In the genomic region with DNA sequence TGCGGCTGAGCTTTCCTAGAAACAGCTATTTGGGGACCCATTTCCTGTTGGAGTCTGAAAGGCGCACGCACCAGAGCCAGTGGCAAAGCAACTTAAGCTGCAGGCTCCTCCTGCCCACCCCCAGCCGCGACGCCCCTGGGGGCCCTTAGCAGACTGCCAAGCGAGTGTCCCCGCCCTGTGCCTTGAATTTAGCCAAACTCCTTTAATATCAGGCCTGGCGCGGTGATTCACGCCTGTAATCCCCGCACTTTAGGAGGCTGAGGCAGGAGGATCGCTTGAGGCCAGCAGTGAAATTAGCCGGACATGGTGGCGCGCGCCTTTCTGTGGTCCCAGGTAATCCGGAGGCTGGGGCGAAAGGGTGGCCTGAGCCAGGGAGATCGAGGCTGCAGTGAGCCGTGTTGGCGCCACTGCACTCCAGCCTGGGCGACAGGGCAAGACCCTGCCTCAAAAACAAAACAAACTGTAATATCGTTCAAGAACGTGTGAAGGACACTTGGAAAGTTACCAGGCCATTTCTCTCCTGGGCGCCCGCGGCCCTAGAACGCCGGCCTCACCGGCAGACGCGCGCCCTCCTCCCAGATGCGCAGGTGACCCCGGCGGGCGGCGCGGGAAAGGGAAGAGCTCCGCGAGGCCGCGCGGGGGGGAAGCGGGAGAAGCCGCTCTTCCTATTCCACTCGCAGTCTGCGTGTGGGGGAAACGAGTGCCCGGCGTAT, we compare ENCODE assay signal across 8 cellular contexts. TPM values are rescaled to one million over a fixed set of nuclear protein-coding genes. Genes with fewer than 3 reads are reported as not detected.
DNase-seq lines count a peak whose midpoint lies in the region; ATAC-seq and TF ChIP-seq lines count a peak whose summit lies in the region.

No MANE protein-coding gene starts in this region.

- H4K20me1 ChIP-seq in DND-41 (ENCODE audit: insufficient read depth, low read length): peaks cover 6% of the 10 kb centered on the region

- peak overlapping the region; percentile 85 for H3K4me3 Mint-ChIP-seq in activated naive CD8-positive, alpha-beta T cell treated with anti-CD3 and anti-CD28 coated beads, Interleukin-2, amount 10 ng/mL, durations not matched to agents 7 days and 5 days

- H3K9me3 ChIP-seq in DND-41 (ENCODE audit: insufficient read depth, low read length, severe bottlenecking) (no peaks in the 10 kb centered on the region), iPS-18c (ENCODE audit: control insufficient read depth, insufficient read depth, low read length) (no peaks in the 10 kb centered on the region)

- H3K4me3 ChIP-seq in DND-41 (ENCODE audit: low read depth in 1 of 2, low read length in 2 of 2): peak overlapping the region in 1 of 2 experiments; percentile 50; a peak in 2 of 4 replicates
- H3K4me3 ChIP-seq in HL-60 (replicated peaks; ENCODE audit: insufficient read depth, low read length): peak overlapping the region; percentile 57
- H3K4me3 ChIP-seq in iPS-18c (ENCODE audit: insufficient read depth, low read depth, low read length): peak overlapping the region; percentile 93

- no peak for TF ChIP-seq CTCF in DND-41 (IDR thresholded peaks at IDR 0.05; ENCODE audit: borderline replicate concordance, extremely low read depth, low read length, poor library complexity, severe bottlenecking)
- no peak for TF ChIP-seq CTCF in HL-60 (IDR thresholded peaks at IDR 0.05; ENCODE audit: insufficient read depth, low read length)

- H3K27ac ChIP-seq in DND-41 (ENCODE audit: low read length) (no peak overlapping the region), HL-60 (replicated peaks) (no peak overlapping the region)

- DNase-seq in DND-41 (peak; percentile 57), HL-60 (ENCODE audit: low read depth in 1 of 2, low spot score in 1 of 2) (no peak), NCI-H1436 treated with DMSO at 0.1 percent for 48 hours (lab: John Stamatoyannopoulos, UW) (no peak), DMS153 (lab: John Stamatoyannopoulos, UW) (no peak)
- DNase-seq in activated naive CD8-positive, alpha-beta T cell treated with anti-CD3 and anti-CD28 coated beads, Interleukin-2, amount 10 ng/mL, durations not matched to agents 7 days and 5 days: peak; percentile 61
- DNase-seq in stimulated activated CD8-positive, alpha-beta memory T cell treated with anti-CD3 and anti-CD28 coated beads, Interleukin-4, amount 100 ng/mL, for 48 hours: peak; percentile 36

- peaks cover 9% of the 10 kb centered on the region for H3K36me3 Mint-ChIP-seq in activated naive CD8-positive, alpha-beta T cell treated with anti-CD3 and anti-CD28 coated beads, Interleukin-2, amount 10 ng/mL, durations not matched to agents 7 days and 5 days

- H3K9ac ChIP-seq in DND-41 (ENCODE audit: low read depth, low read length): no peak overlapping the region

- H3K4me2 ChIP-seq in DND-41 (ENCODE audit: insufficient read depth, low read length): peak overlapping the region; percentile 59

- H3K27me3 Mint-ChIP-seq in activated naive CD8-positive, alpha-beta T cell treated with anti-CD3 and anti-CD28 coated beads, Interleukin-2, amount 10 ng/mL, durations not matched to agents 7 days and 5 days: peaks cover 25% of the 10 kb centered on the region

- no peaks in the 10 kb centered on the region for H3K9me3 Mint-ChIP-seq in activated naive CD8-positive, alpha-beta T cell treated with anti-CD3 and anti-CD28 coated beads, Interleukin-2, amount 10 ng/mL, durations not matched to agents 7 days and 5 days

- peaks cover 25% of the 10 kb centered on the region for H3K4me1 Mint-ChIP-seq in activated naive CD8-positive, alpha-beta T cell treated with anti-CD3 and anti-CD28 coated beads, Interleukin-2, amount 10 ng/mL, durations not matched to agents 7 days and 5 days

- H2AFZ ChIP-seq in DND-41 (ENCODE audit: low read depth, low read length): no peak overlapping the region

- H3K27me3 ChIP-seq in DND-41 (ENCODE audit: insufficient read depth, low read length, poor library complexity) (peaks cover 59% of the 10 kb centered on the region), HL-60 (ENCODE audit: insufficient read depth, poor library complexity, severe bottlenecking) (no peaks in the 10 kb centered on the region)

- POLR2A ChIA-PET in activated naive CD8-positive, alpha-beta T cell treated with anti-CD3 and anti-CD28 coated beads, Interleukin-2, amount 10 ng/mL, durations not matched to agents 7 days and 5 days (lab: Charles Lee): interaction anchor here (0.6 to 2.4 kb wide), 4 partner anchors 10 to 59 kb away, joined by 3 to 11 read pairs (median 4); no protein-coding TSS in a partner anchor

- no peaks in the 10 kb centered on the region for H3K79me2 ChIP-seq in DND-41 (ENCODE audit: insufficient read depth, low read length)

- H3K27ac Mint-ChIP-seq in activated naive CD8-positive, alpha-beta T cell treated with anti-CD3 and anti-CD28 coated beads, Interleukin-2, amount 10 ng/mL, durations not matched to agents 7 days and 5 days: peak overlapping the region; percentile 34

- ATAC-seq in DND-41 (ENCODE audit: insufficient read depth, low read depth): peak; percentile 77
- peak; percentile 44 for ATAC-seq in activated naive CD8-positive, alpha-beta T cell treated with anti-CD3 and anti-CD28 coated beads, Interleukin-2, amount 10 ng/mL, durations not matched to agents 7 days and 5 days (ENCODE audit: low read depth)
- ATAC-seq in activated CD4-positive, CD25-positive, alpha-beta regulatory T cell treated with anti-CD3 and anti-CD28 coated beads, Interleukin-2, amount 50 U/mL, for 24 hours: no peak

- H3K4me1 ChIP-seq in DND-41 (ENCODE audit: insufficient read depth, low read length): peaks cover 25% of the 10 kb centered on the region

- H3K36me3 ChIP-seq in DND-41 (ENCODE audit: insufficient read depth, low read length): no peaks in the 10 kb centered on the region

RNA-seq across cellular contexts. Expression of a gene that starts 1.0 kb away (rescaled TPM):
- total RNA-seq in activated naive CD8-positive, alpha-beta T cell treated with anti-CD3 and anti-CD28 coated beads, Interleukin-2, amount 10 ng/mL, durations not matched to agents 7 days and 5 days: 10 to 100 TPM; 22.2 to 23.7 TPM

Comparison
In these comparisons a context has a peak if more than half of its experiments do, and no peak if none do; other contexts are left out.
1. ATAC-seq: peak in DND-41 (single experiment) and activated naive CD8-positive, alpha-beta T cell treated with anti-CD3 and anti-CD28 coated beads, Interleukin-2, amount 10 ng/mL, durations not matched to agents 7 days and 5 days (single experiment); none in activated CD4-positive, CD25-positive, alpha-beta regulatory T cell treated with anti-CD3 and anti-CD28 coated beads, Interleukin-2, amount 50 U/mL, for 24 hours (0 of 2).
2. DNase-seq: peak in DND-41 (single experiment), activated naive CD8-positive, alpha-beta T cell treated with anti-CD3 and anti-CD28 coated beads, Interleukin-2, amount 10 ng/mL, durations not matched to agents 7 days and 5 days (single experiment) and stimulated activated CD8-positive, alpha-beta memory T cell treated with anti-CD3 and anti-CD28 coated beads, Interleukin-4, amount 100 ng/mL, for 48 hours (single experiment); none in HL-60 (0 of 2), NCI-H1436 treated with DMSO at 0.1 percent for 48 hours (single experiment) and DMS153 (single experiment).